In the genomic region with DNA sequence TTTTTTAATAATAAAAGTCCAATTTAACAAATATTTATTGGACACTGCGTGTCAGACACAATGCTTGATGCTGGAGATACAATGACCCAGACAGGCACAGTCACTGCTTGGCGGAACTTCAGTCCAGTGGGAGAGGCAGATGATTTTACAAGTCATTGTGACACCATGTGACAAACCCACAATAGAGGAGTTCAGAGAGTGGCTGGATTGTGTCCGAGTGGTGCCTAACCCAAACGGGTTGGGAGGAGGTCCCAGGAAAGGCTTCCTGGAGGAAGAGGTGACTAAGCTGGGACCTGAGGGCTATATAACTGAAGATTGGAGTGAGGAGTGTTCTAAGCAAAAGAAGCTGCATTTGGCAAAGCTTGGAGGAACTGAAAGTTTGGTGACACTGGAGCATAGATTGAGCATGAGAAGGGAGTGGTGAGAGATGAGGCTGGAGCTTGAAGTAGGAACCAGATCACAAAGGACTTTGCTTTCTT, we compare ENCODE assay signal across 9 cellular contexts.
DNase-seq lines count a peak whose midpoint lies in the region; ATAC-seq and TF ChIP-seq lines count a peak whose summit lies in the region.
"Had no signal": no experiment of that assay in that cellular context is flagged by ENCODE, and none has a peak within 500 bp of the region (broad histone marks: within the 10 kb centered on the region; RNA-seq: fewer than 3 reads in every experiment).

No MANE protein-coding gene starts in this region.

- TF ChIP-seq CTCF in GM13976 (IDR thresholded peaks at IDR 0.05; ENCODE audit: borderline replicate concordance, control extremely low read depth, extremely low read depth, insufficient read depth, missing control alignments), result no peak

- in situ Hi-C loops in GM13976 (cut with MboI; ENCODE audit: low sequenced_read_pairs, unreplicated experiment), result no loop called here

- H3K9me3 ChIP-seq in mucosa of rectum (ENCODE audit: control insufficient read depth in 2 of 2, low read length in 2 of 2), result no peaks in the 10 kb centered on the region

- peak overlapping the region; percentile 89 for H3K27ac ChIP-seq in angular gyrus (ENCODE audit: low read depth, low read length)
- H3K27ac ChIP-seq in mucosa of rectum (ENCODE audit: low read depth in 2 of 2, low read length in 2 of 2), result peak overlapping the region; percentile 7 to 39
- H3K27ac ChIP-seq: HL-60 had no signal

- H3K36me3 ChIP-seq in mucosa of rectum (ENCODE audit: control insufficient read depth in 2 of 2, insufficient read depth in 2 of 2, low read length in 2 of 2), result no peaks in the 10 kb centered on the region

- no peaks in the 10 kb centered on the region for H3K27me3 ChIP-seq in mucosa of rectum (ENCODE audit: control insufficient read depth in 2 of 2, insufficient read depth in 2 of 2, low read length in 2 of 2)

- H3K4me1 ChIP-seq in mucosa of rectum (ENCODE audit: control insufficient read depth in 2 of 2, insufficient read depth in 2 of 2, low read length in 2 of 2), result peaks cover 0 to 5% of the 10 kb centered on the region in 2 donors

- ATAC-seq in HG02981 (IDR thresholded peaks at IDR 0.05; ENCODE audit: unreplicated experiment), result peak; percentile 59
- ATAC-seq in HG03039 (IDR thresholded peaks at IDR 0.05; ENCODE audit: unreplicated experiment), result no peak
- no peak for ATAC-seq in HG03439 (IDR thresholded peaks at IDR 0.05; ENCODE audit: unreplicated experiment)

- DNase-seq in EL (peak; percentile 60), NCI-H1417 (lab: John Stamatoyannopoulos, UW) (no peak), GM13976 (ENCODE audit: low spot score) (no peak)

- no peak overlapping the region for H3K9ac ChIP-seq in mucosa of rectum (ENCODE audit: low read depth in 1 of 2, low read length in 2 of 2)

- peak overlapping the region; percentile 0 to 48 for H3K4me3 ChIP-seq in mucosa of rectum (ENCODE audit: low read length in 2 of 2)
